28 cellular contexts compared by ENCODE assay signal in the genomic region with DNA sequence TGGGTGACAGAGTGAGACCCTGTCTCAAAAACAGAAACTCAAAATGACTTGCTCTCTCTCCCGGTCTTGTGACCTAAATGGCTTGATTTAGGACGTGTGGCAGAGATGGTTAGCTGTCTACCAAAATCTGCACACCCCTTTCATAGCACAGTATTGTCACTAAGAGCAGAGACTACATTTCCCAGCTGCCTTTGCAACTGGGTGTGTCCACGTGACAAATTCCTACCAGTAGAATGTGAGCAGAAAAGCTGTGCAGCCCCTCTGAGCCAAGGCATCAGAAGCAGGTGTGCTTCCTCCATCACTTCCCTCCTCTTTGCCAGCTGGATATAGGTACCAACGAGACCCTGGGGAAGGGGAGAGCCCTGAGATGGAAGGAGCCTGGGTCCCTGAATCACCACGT. TPM values are rescaled to one million over a fixed set of nuclear protein-coding genes. Genes with fewer than 3 reads are reported as not detected.
DNase-seq lines count a peak whose midpoint lies in the region.
"Had no signal": no experiment of that assay in that cellular context is flagged by ENCODE, and none has a peak within 500 bp of the region (broad histone marks: within the 10 kb centered on the region; RNA-seq: fewer than 3 reads in every experiment).

No MANE protein-coding gene starts in this region.

- H3K9me3 Mint-ChIP-seq in activated T-helper 1 cell treated with anti-CD3 and anti-CD28 coated beads, Interleukin-12 subunit alpha, Interleukin-12 subunit beta, Interleukin-2, Interleukin-4 antibody, amounts not matched to agents 30 ng/mL and 10 ng/mL and 1 ng/mL, durations not matched to agents 14 hours and 24 hours and 36 hours: no peaks in the 10 kb centered on the region
- H3K9me3 Mint-ChIP-seq: effector memory CD8-positive, alpha-beta T cell had no signal

- no peaks in the 10 kb centered on the region for H3K4me1 Mint-ChIP-seq in activated T-helper 1 cell treated with anti-CD3 and anti-CD28 coated beads, Interleukin-12 subunit alpha, Interleukin-12 subunit beta, Interleukin-2, Interleukin-4 antibody, amounts not matched to agents 30 ng/mL and 10 ng/mL and 1 ng/mL, durations not matched to agents 14 hours and 24 hours and 36 hours (ENCODE audit: low read depth)
- H3K4me1 Mint-ChIP-seq: B cell had no signal

- intact Hi-C loops in activated T-helper 1 cell treated with anti-CD3 and anti-CD28 coated beads, Interleukin-12 subunit alpha, Interleukin-12 subunit beta, Interleukin-2, Interleukin-4 antibody, amounts not matched to agents 30 ng/mL and 10 ng/mL and 1 ng/mL, durations not matched to agents 14 hours and 24 hours and 36 hours (cut with micrococcal nuclease): loop anchor here (1.0 kb wide), 1 partner anchor 23 kb away; no protein-coding TSS in a partner anchor

- no peak overlapping the region for H3K4me3 ChIP-seq in SJCRH30
- H3K4me3 ChIP-seq: esophagus muscularis mucosa, smooth muscle cell, tibial artery had no signal

- H3K27me3 ChIP-seq in SJCRH30: peaks cover 18% of the 10 kb centered on the region; the same call in 1 of the 2 replicates
- H3K27me3 ChIP-seq: brain microvascular endothelial cell, esophagus muscularis mucosa, neutrophil, tibial artery had no signal

- peaks cover 9% of the 10 kb centered on the region for H3K27me3 Mint-ChIP-seq in activated T-helper 1 cell treated with anti-CD3 and anti-CD28 coated beads, Interleukin-12 subunit alpha, Interleukin-12 subunit beta, Interleukin-2, Interleukin-4 antibody, amounts not matched to agents 30 ng/mL and 10 ng/mL and 1 ng/mL, durations not matched to agents 14 hours and 24 hours and 36 hours (ENCODE audit: insufficient read depth)

- 0 out of 2 replicates have a peak, but pooled peaks cover 4% of the 10 kb centered on the region for H3K9me3 ChIP-seq in SJCRH30 (replicated peaks)
- H3K9me3 ChIP-seq: neutrophil, tibial artery had no signal

- H3K36me3 ChIP-seq in SJCRH30: no peaks in the 10 kb centered on the region
- H3K36me3 ChIP-seq: brain microvascular endothelial cell, esophagus muscularis mucosa, neutrophil, tibial artery, WERI-Rb-1 had no signal

- no peak overlapping the region for H3K27ac ChIP-seq in SJCRH30
- H3K27ac ChIP-seq: brain microvascular endothelial cell, esophagus muscularis mucosa, tibial artery, WERI-Rb-1 had no signal

- peak; percentile 45 for DNase-seq in NCI-H82 (lab: John Stamatoyannopoulos, UW)
- no peak for DNase-seq in NCI-H82 treated with DMSO at 0.1 percent for 48 hours (lab: John Stamatoyannopoulos, UW; ENCODE audit: unreplicated experiment)
- peak; percentile 56 for DNase-seq in NAMALWA (ENCODE audit: low spot score)
- DNase-seq in cerebellar cortex (ENCODE audit: low spot score): peak; percentile 79
- no peak for DNase-seq in NCI-H446 treated with DMSO at 0.1 percent for 48 hours (lab: John Stamatoyannopoulos, UW)
- DNase-seq in SJCRH30: no peak
- DNase-seq in effector CD4-positive, alpha-beta T cell: no peak
- no peak for DNase-seq in activated T-helper 1 cell treated with anti-CD3 and anti-CD28 coated beads, Interleukin-12 subunit alpha, Interleukin-12 subunit beta, Interleukin-2, Interleukin-4 antibody, amounts not matched to agents 30 ng/mL and 10 ng/mL and 1 ng/mL, durations not matched to agents 14 hours and 24 hours and 36 hours (ENCODE audit: low spot score)
- DNase-seq: brain microvascular endothelial cell; COR-L47; effector memory CD8-positive, alpha-beta T cell; kidney; NCI-H1092; stimulated activated CD4-positive, alpha-beta T cell treated with anti-CD3 and anti-CD28 coated beads, Interleukin-4, amount 100 ng/mL, for 24 hours; stimulated activated naive CD4-positive, alpha-beta T cell treated with Interleukin-2 at 50 U/mL for 16 hours; tibial artery; WERI-Rb-1 had no signal

- H3K27ac Mint-ChIP-seq in activated T-helper 1 cell treated with anti-CD3 and anti-CD28 coated beads, Interleukin-12 subunit alpha, Interleukin-12 subunit beta, Interleukin-2, Interleukin-4 antibody, amounts not matched to agents 30 ng/mL and 10 ng/mL and 1 ng/mL, durations not matched to agents 14 hours and 24 hours and 36 hours: no peak overlapping the region
- H3K27ac Mint-ChIP-seq: B cell; effector memory CD8-positive, alpha-beta T cell had no signal

- H3K4me1 ChIP-seq in SJCRH30: no peaks in the 10 kb centered on the region
- H3K4me1 ChIP-seq: esophagus muscularis mucosa, tibial artery had no signal

- no peak overlapping the region for H3K4me3 Mint-ChIP-seq in activated T-helper 1 cell treated with anti-CD3 and anti-CD28 coated beads, Interleukin-12 subunit alpha, Interleukin-12 subunit beta, Interleukin-2, Interleukin-4 antibody, amounts not matched to agents 30 ng/mL and 10 ng/mL and 1 ng/mL, durations not matched to agents 14 hours and 24 hours and 36 hours
- H3K4me3 Mint-ChIP-seq: B cell; effector memory CD8-positive, alpha-beta T cell had no signal

- no peaks in the 10 kb centered on the region for H3K36me3 Mint-ChIP-seq in activated T-helper 1 cell treated with anti-CD3 and anti-CD28 coated beads, Interleukin-12 subunit alpha, Interleukin-12 subunit beta, Interleukin-2, Interleukin-4 antibody, amounts not matched to agents 30 ng/mL and 10 ng/mL and 1 ng/mL, durations not matched to agents 14 hours and 24 hours and 36 hours (ENCODE audit: low read depth)

RNA-seq across cellular contexts. Expression of gene GPR142, which starts 25.5 kb away (rescaled TPM):
- total RNA-seq in SJCRH30 (2014; rRNA removed; shearing (Covaris generic)): not detected in 2 replicates
- not detected in 2 replicates for total RNA-seq in activated T-helper 1 cell treated with anti-CD3 and anti-CD28 coated beads, Interleukin-12 subunit alpha, Interleukin-12 subunit beta, Interleukin-2, Interleukin-4 antibody, amounts not matched to agents 30 ng/mL and 10 ng/mL and 1 ng/mL, durations not matched to agents 14 hours and 24 hours and 36 hours
- total RNA-seq: A172, B cell, Daoy, frontal cortex, HT1080, kidney, lung microvascular endothelial cell, NCI-H460, RPMI7951, smooth muscle cell had no signal

RNA-seq across cellular contexts. Expression of gene BTBD17, which starts 31.2 kb away (rescaled TPM):
- total RNA-seq in SJCRH30 (2014; rRNA removed; shearing (Covaris generic)): not detected in 2 replicates
- total RNA-seq in activated T-helper 1 cell treated with anti-CD3 and anti-CD28 coated beads, Interleukin-12 subunit alpha, Interleukin-12 subunit beta, Interleukin-2, Interleukin-4 antibody, amounts not matched to agents 30 ng/mL and 10 ng/mL and 1 ng/mL, durations not matched to agents 14 hours and 24 hours and 36 hours: not detected in 2 replicates
- total RNA-seq: A172, B cell, Daoy, HT1080, kidney, lung microvascular endothelial cell, NCI-H460, RPMI7951, smooth muscle cell had no signal

RNA-seq across cellular contexts. Expression of gene GPRC5C, which starts 39.0 kb away (rescaled TPM):
- not detected in 2 replicates for total RNA-seq in SJCRH30 (2014; rRNA removed; shearing (Covaris generic))
- 0.86 TPM in 1 of 2 replicates, not detected in the other for total RNA-seq in activated T-helper 1 cell treated with anti-CD3 and anti-CD28 coated beads, Interleukin-12 subunit alpha, Interleukin-12 subunit beta, Interleukin-2, Interleukin-4 antibody, amounts not matched to agents 30 ng/mL and 10 ng/mL and 1 ng/mL, durations not matched to agents 14 hours and 24 hours and 36 hours
- total RNA-seq: HT1080 had no signal

Comparison
In these comparisons a context has a peak if more than half of its experiments do, and no peak if none do; other contexts are left out.
1. DNase-seq: peak in NCI-H82 (single experiment), NAMALWA (single experiment) and cerebellar cortex (single experiment); none in NCI-H82 treated with DMSO at 0.1 percent for 48 hours (single experiment), NCI-H446 treated with DMSO at 0.1 percent for 48 hours (single experiment), SJCRH30 (0 of 2), effector CD4-positive, alpha-beta T cell (single experiment) and activated T-helper 1 cell treated with anti-CD3 and anti-CD28 coated beads, Interleukin-12 subunit alpha, Interleukin-12 subunit beta, Interleukin-2, Interleukin-4 antibody, amounts not matched to agents 30 ng/mL and 10 ng/mL and 1 ng/mL, durations not matched to agents 14 hours and 24 hours and 36 hours (single experiment).